In the genomic region with DNA sequence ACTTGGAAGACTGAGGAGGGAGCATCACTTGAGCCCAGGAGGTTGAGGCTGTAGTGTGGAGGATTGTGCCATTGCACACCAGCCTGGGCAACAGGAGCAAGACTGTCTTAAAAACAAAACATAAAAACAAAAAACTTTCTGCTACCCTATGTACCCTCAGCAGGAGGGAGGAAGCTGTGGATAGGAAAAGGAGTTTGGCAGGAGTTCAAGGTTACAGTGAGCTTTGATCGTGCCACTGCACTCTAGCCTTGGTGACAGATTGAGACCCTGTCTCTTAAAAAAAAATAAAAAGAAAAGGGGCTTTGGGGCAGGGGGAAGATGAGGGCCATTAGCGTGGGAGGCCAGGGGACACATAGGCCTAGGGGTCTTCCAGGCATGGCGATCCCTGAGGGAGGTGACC, we compare ENCODE assay signal across 28 cellular contexts.
"Had no signal": no experiment of that assay in that cellular context is flagged by ENCODE, and none has a peak within 500 bp of the region (broad histone marks: within the 10 kb centered on the region; RNA-seq: fewer than 3 reads in every experiment).

No MANE protein-coding gene starts in this region.

- DNase-seq: activated CD4-positive, alpha-beta memory T cell treated with anti-CD3 and anti-CD28 coated beads for 36 hours; activated CD4-positive, alpha-beta T cell treated with anti-CD3 and anti-CD28 coated beads for 36 hours; activated CD4-positive, alpha-beta T cell treated with anti-CD3 and anti-CD28 coated beads, Interleukin-2, amount 10 ng/mL, durations not matched to agents 24 days and 14 days; activated CD4-positive, CD25-positive, alpha-beta regulatory T cell; activated CD4-positive, CD25-positive, alpha-beta regulatory T cell treated with anti-CD3 and anti-CD28 coated beads, Interleukin-2, amount 50 U/mL, for 72 hours; activated CD8-positive, alpha-beta memory T cell treated with anti-CD3 and anti-CD28 coated beads, Interleukin-2, amount 10 ng/mL, durations not matched to agents 7 days and 5 days; activated CD8-positive, alpha-beta memory T cell treated with anti-CD3 and anti-CD28 coated beads, Interleukin-2, amount 50 U/mL, for 4 hours; activated CD8-positive, alpha-beta T cell treated with anti-CD3 and anti-CD28 coated beads, Interleukin-2, amount 10 ng/mL, durations not matched to agents 7 days and 5 days; activated effector memory CD4-positive, alpha-beta T cell treated with Interleukin-2 at 50 U/mL for 16 hours; activated gamma-delta T cell treated with Interleukin-2 at 50 U/mL for 16 hours; activated naive CD4-positive, alpha-beta T cell treated with anti-CD3 and anti-CD28 coated beads, Interleukin-2, amount 50 U/mL, for 16 hours; activated naive CD4-positive, alpha-beta T cell treated with Interleukin-2 at 50 U/mL for 16 hours; activated T-cell treated with anti-CD3 and anti-CD28 coated beads, Interleukin-2, amount 50 U/mL, for 1 hour; amniotic stem cell; anterior cingulate cortex; brain microvascular endothelial cell; dorsolateral prefrontal cortex; effector memory CD4-positive, alpha-beta T cell; endodermal cell; foreskin fibroblast; glutamatergic neuron; T-helper 2 cell had no signal

- H3K4me3 Mint-ChIP-seq: activated CD4-positive, alpha-beta memory T cell treated with anti-CD3 and anti-CD28 coated beads for 36 hours; activated CD4-positive, alpha-beta T cell treated with anti-CD3 and anti-CD28 coated beads for 36 hours; activated CD4-positive, alpha-beta T cell treated with anti-CD3 and anti-CD28 coated beads, Interleukin-2, amount 10 ng/mL, durations not matched to agents 24 days and 14 days; activated CD8-positive, alpha-beta memory T cell treated with anti-CD3 and anti-CD28 coated beads, Interleukin-2, amount 10 ng/mL, durations not matched to agents 7 days and 5 days; activated CD8-positive, alpha-beta T cell treated with anti-CD3 and anti-CD28 coated beads, Interleukin-2, amount 10 ng/mL, durations not matched to agents 7 days and 5 days; activated naive CD8-positive, alpha-beta T cell; activated T-helper 17 cell treated with anti-CD3 and anti-CD28 coated beads, Interleukin-2, amount 50 U/mL, for 72 hours; central memory CD8-positive, alpha-beta T cell; dendritic cell treated with granulocyte-macrophage colony-stimulating factor and Interleukin-4, amounts not matched to agents 40 ng/mL and 50 ng/mL, for 4 days; endodermal cell had no signal

- H3K4me3 ChIP-seq: coronary artery, dorsolateral prefrontal cortex had no signal

- H3K27ac Mint-ChIP-seq: activated CD4-positive, alpha-beta memory T cell treated with anti-CD3 and anti-CD28 coated beads for 36 hours; activated CD4-positive, alpha-beta T cell treated with anti-CD3 and anti-CD28 coated beads for 36 hours; activated CD4-positive, alpha-beta T cell treated with anti-CD3 and anti-CD28 coated beads, Interleukin-2, amount 10 ng/mL, durations not matched to agents 24 days and 14 days; activated CD8-positive, alpha-beta memory T cell treated with anti-CD3 and anti-CD28 coated beads, Interleukin-2, amount 10 ng/mL, durations not matched to agents 7 days and 5 days; activated CD8-positive, alpha-beta T cell treated with anti-CD3 and anti-CD28 coated beads, Interleukin-2, amount 10 ng/mL, durations not matched to agents 7 days and 5 days; activated naive CD8-positive, alpha-beta T cell; activated T-helper 17 cell treated with anti-CD3 and anti-CD28 coated beads, Interleukin-2, amount 50 U/mL, for 72 hours; dendritic cell treated with granulocyte-macrophage colony-stimulating factor and Interleukin-4, amounts not matched to agents 40 ng/mL and 50 ng/mL, for 4 days; endodermal cell had no signal

- ATAC-seq: activated CD4-positive, alpha-beta T cell treated with anti-CD3 and anti-CD28 coated beads for 36 hours; activated CD8-positive, alpha-beta memory T cell treated with anti-CD3 and anti-CD28 coated beads, Interleukin-2, amount 10 ng/mL, durations not matched to agents 7 days and 5 days; activated CD8-positive, alpha-beta T cell treated with anti-CD3 and anti-CD28 coated beads, Interleukin-2, amount 10 ng/mL, durations not matched to agents 7 days and 5 days; activated T-helper 17 cell treated with anti-CD3 and anti-CD28 coated beads, Interleukin-2, amount 50 U/mL, for 72 hours; esophagus mucosa had no signal

- H3K36me3 Mint-ChIP-seq: activated CD4-positive, alpha-beta memory T cell treated with anti-CD3 and anti-CD28 coated beads for 36 hours; activated CD8-positive, alpha-beta memory T cell treated with anti-CD3 and anti-CD28 coated beads, Interleukin-2, amount 10 ng/mL, durations not matched to agents 7 days and 5 days; activated naive CD8-positive, alpha-beta T cell had no signal

- H3K27ac ChIP-seq: brain microvascular endothelial cell, coronary artery, dorsolateral prefrontal cortex had no signal

- H3K27me3 ChIP-seq: brain microvascular endothelial cell had no signal

- H3K9me3 Mint-ChIP-seq: activated CD4-positive, alpha-beta memory T cell treated with anti-CD3 and anti-CD28 coated beads for 36 hours; activated CD4-positive, alpha-beta T cell treated with anti-CD3 and anti-CD28 coated beads, Interleukin-2, amount 10 ng/mL, durations not matched to agents 24 days and 14 days; activated T-helper 17 cell treated with anti-CD3 and anti-CD28 coated beads, Interleukin-2, amount 50 U/mL, for 72 hours; central memory CD8-positive, alpha-beta T cell; dendritic cell treated with granulocyte-macrophage colony-stimulating factor and Interleukin-4, amounts not matched to agents 40 ng/mL and 50 ng/mL, for 4 days; endodermal cell had no signal

- H3K4me1 Mint-ChIP-seq: activated CD4-positive, alpha-beta T cell treated with anti-CD3 and anti-CD28 coated beads for 36 hours; activated CD4-positive, alpha-beta T cell treated with anti-CD3 and anti-CD28 coated beads, Interleukin-2, amount 10 ng/mL, durations not matched to agents 24 days and 14 days; activated CD8-positive, alpha-beta memory T cell treated with anti-CD3 and anti-CD28 coated beads, Interleukin-2, amount 10 ng/mL, durations not matched to agents 7 days and 5 days; activated T-helper 17 cell treated with anti-CD3 and anti-CD28 coated beads, Interleukin-2, amount 50 U/mL, for 72 hours; central memory CD8-positive, alpha-beta T cell had no signal

- H3K36me3 ChIP-seq: brain microvascular endothelial cell had no signal
